Comparison of ENCODE assay signal across 16 cellular contexts in genomic region chr6:24432611-24433010, GRCh38. TPM values are rescaled to one million over a fixed set of nuclear protein-coding genes. Genes with fewer than 3 reads are reported as not detected.
DNase-seq lines count a peak whose midpoint lies in the region; ATAC-seq and TF ChIP-seq lines count a peak whose summit lies in the region.
"Had no signal": no experiment of that assay in that cellular context is flagged by ENCODE, and none has a peak within 500 bp of the region (broad histone marks: within the 10 kb centered on the region; RNA-seq: fewer than 3 reads in every experiment).

No MANE protein-coding gene starts in this region.

- H3K27ac Mint-ChIP-seq in WTC11, result 0 out of 2 replicates have a peak overlapping the region, but pooled peaks have one; percentile 51
- H3K27ac Mint-ChIP-seq: B cell; CD4-positive, alpha-beta T cell; CD8-positive, alpha-beta T cell had no signal

- no peaks in the 10 kb centered on the region for H3K27me3 ChIP-seq in ovary
- H3K27me3 ChIP-seq: BLaER1 treated with 17β-estradiol and CSF1 and Interleukin-3, amounts not matched to agents 10 nM and 100 nM had no signal

- no peaks in the 10 kb centered on the region for H3K27me3 Mint-ChIP-seq in WTC11 (ENCODE audit: low read depth)
- H3K27me3 Mint-ChIP-seq: B cell; CD4-positive, alpha-beta T cell had no signal

- CTCF ChIA-PET in WTC11 (lab: Charles Lee), result interaction anchor here (1.0 kb wide), 1 partner anchor 89 kb away, joined by 4 read pairs; no protein-coding TSS in a partner anchor

- no peaks in the 10 kb centered on the region for H3K9me3 Mint-ChIP-seq in WTC11
- H3K9me3 Mint-ChIP-seq: CD4-positive, alpha-beta T cell; CD8-positive, alpha-beta T cell had no signal

- POLR2A ChIA-PET in WTC11 (lab: Charles Lee), result no interaction called here

- H3K27ac ChIP-seq in ovary, result no peak overlapping the region
- H3K27ac ChIP-seq: BLaER1 treated with 17β-estradiol and CSF1 and Interleukin-3, amounts not matched to agents 10 nM and 100 nM; C4-2B had no signal

- 89 to 93% (median 91%) methylated on average over 9 of the region's 9 CpGs for WGBS in ovary, 3 donors

- TF ChIP-seq CTCF in WTC11 (IDR thresholded peaks at IDR 0.05) (no peak), ovary (IDR thresholded peaks at IDR 0.05) (no peak)

- no peaks in the 10 kb centered on the region for H3K4me1 Mint-ChIP-seq in WTC11
- H3K4me1 Mint-ChIP-seq: B cell had no signal

- no peaks in the 10 kb centered on the region for H3K4me1 ChIP-seq in ovary (ENCODE audit: insufficient read depth)
- H3K4me1 ChIP-seq: Caco-2 had no signal

- peaks cover 9% of the 10 kb centered on the region for H3K36me3 Mint-ChIP-seq in WTC11

- H3K36me3 ChIP-seq in ovary, result no peaks in the 10 kb centered on the region

- no peak for TF ChIP-seq POLR2A in ovary (IDR thresholded peaks at IDR 0.05)

- H3K4me3 ChIP-seq in ovary, result no peak overlapping the region
- H3K4me3 ChIP-seq: BLaER1 treated with 17β-estradiol and CSF1 and Interleukin-3, amounts not matched to agents 10 nM and 100 nM had no signal

- no peaks in the 10 kb centered on the region for H3K9me3 ChIP-seq in ovary
- H3K9me3 ChIP-seq: BLaER1 treated with 17β-estradiol and CSF1 and Interleukin-3, amounts not matched to agents 10 nM and 100 nM; Caco-2 had no signal

- intact Hi-C loops in posterior cingulate gyrus (cut with DNase I), result loop anchor here (5.0 kb wide), 1 partner anchor 265 kb away; no protein-coding TSS in a partner anchor
- intact Hi-C loops in ovary (cut with DNase I), result no loop called here

- no peak for TF ChIP-seq EP300 in ovary (IDR thresholded peaks at IDR 0.05)

- ATAC-seq in WTC11, result no peak
- ATAC-seq: CD8-positive, alpha-beta T cell had no signal

- peak; percentile 65 for DNase-seq in Ammon's horn (ENCODE audit: low spot score)
- no peak for DNase-seq in WTC11 (ENCODE audit: low spot score)
- peak in 6 of 10 donors; percentile 15 to 87 (median 50) for DNase-seq in posterior cingulate gyrus
- DNase-seq in retina, result no peak
- no peak for DNase-seq in ovary
- DNase-seq: 8988T; ACHN; Caco-2; Calu3; CD4-positive, alpha-beta T cell; CD8-positive, alpha-beta T cell; DMS79 treated with DMSO at 0.1 percent for 48 hours; GF-D8 had no signal

- no peak overlapping the region for H3K4me3 Mint-ChIP-seq in WTC11
- H3K4me3 Mint-ChIP-seq: B cell; CD4-positive, alpha-beta T cell; CD8-positive, alpha-beta T cell had no signal

TF ChIP-seq in WTC11, 78 proteins besides CTCF, POLR2A, EP300 and RAD21:
- TF ChIP-seq MXD4 (CRISPR knock-in tag; IDR thresholded peaks at IDR 0.05; ENCODE audit: borderline replicate concordance) (no peak), ZNF396 (CRISPR knock-in tag; IDR thresholded peaks at IDR 0.05; ENCODE audit: borderline replicate concordance) (no peak), E2F4 (CRISPR knock-in tag; IDR thresholded peaks at IDR 0.05; ENCODE audit: borderline replicate concordance, low read depth) (no peak), FOXJ3 (CRISPR knock-in tag; IDR thresholded peaks at IDR 0.05; ENCODE audit: borderline replicate concordance) (no peak), AR (CRISPR knock-in tag; IDR thresholded peaks at IDR 0.05) (no peak), GABPB1 (CRISPR knock-in tag; IDR thresholded peaks at IDR 0.05) (no peak), ARID4B (CRISPR knock-in tag; IDR thresholded peaks at IDR 0.05; ENCODE audit: borderline replicate concordance) (no peak), JUN (CRISPR knock-in tag; IDR thresholded peaks at IDR 0.05) (no peak), JAZF1 (CRISPR knock-in tag; IDR thresholded peaks at IDR 0.05) (no peak)
- TF ChIP-seq, protein P1, sequence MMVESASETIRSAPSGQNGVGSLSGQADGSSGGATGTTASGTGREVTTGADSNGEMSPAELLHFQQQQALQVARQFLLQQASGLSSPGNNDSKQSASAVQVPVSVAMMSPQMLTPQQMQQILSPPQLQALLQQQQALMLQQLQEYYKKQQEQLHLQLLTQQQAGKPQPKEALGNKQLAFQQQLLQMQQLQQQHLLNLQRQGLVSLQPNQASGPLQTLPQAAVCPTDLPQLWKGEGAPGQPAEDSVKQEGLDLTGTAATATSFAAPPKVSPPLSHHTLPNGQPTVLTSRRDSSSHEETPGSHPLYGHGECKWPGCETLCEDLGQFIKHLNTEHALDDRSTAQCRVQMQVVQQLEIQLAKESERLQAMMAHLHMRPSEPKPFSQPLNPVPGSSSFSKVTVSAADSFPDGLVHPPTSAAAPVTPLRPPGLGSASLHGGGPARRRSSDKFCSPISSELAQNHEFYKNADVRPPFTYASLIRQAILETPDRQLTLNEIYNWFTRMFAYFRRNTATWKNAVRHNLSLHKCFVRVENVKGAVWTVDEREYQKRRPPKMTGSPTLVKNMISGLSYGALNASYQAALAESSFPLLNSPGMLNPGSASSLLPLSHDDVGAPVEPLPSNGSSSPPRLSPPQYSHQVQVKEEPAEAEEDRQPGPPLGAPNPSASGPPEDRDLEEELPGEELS (CRISPR knock-in tag; IDR thresholded peaks at IDR 0.05), result no peak

RNA-seq across cellular contexts. Expression of gene MRS2, which starts 29.9 kb away (rescaled TPM):
- total RNA-seq in WTC11 (2021), result 71.1 to 91.6 TPM (median 73.1 TPM) in 3 replicates
- 10 to 100 TPM; 13.7 to 20.6 (median 16.4) TPM for total RNA-seq in ovary
- 10 to 100 TPM in 1 of 2 donors, 1 to 10 TPM in 1; 10.0 to 18.3 TPM for polyA plus RNA-seq in ovary

RNA-seq across cellular contexts. Expression of gene GPLD1, which starts 56.8 kb away (rescaled TPM):
- 5.7 to 8.4 TPM (median 6.3 TPM) in 3 replicates for total RNA-seq in WTC11 (2021)
- 1 to 10 TPM; 2.0 to 3.3 (median 3.0) TPM for total RNA-seq in ovary
- 1 to 10 TPM; 1.2 to 2.3 TPM for polyA plus RNA-seq in ovary

Comparison
In these comparisons a context has a peak if more than half of its experiments do, and no peak if none do; other contexts are left out.
1. DNase-seq: peak in Ammon's horn (single experiment) and posterior cingulate gyrus (6 of 10); none in WTC11 (single experiment), retina (single experiment) and ovary (0 of 5).